20 cellular contexts compared by ENCODE assay signal in the genomic region with DNA sequence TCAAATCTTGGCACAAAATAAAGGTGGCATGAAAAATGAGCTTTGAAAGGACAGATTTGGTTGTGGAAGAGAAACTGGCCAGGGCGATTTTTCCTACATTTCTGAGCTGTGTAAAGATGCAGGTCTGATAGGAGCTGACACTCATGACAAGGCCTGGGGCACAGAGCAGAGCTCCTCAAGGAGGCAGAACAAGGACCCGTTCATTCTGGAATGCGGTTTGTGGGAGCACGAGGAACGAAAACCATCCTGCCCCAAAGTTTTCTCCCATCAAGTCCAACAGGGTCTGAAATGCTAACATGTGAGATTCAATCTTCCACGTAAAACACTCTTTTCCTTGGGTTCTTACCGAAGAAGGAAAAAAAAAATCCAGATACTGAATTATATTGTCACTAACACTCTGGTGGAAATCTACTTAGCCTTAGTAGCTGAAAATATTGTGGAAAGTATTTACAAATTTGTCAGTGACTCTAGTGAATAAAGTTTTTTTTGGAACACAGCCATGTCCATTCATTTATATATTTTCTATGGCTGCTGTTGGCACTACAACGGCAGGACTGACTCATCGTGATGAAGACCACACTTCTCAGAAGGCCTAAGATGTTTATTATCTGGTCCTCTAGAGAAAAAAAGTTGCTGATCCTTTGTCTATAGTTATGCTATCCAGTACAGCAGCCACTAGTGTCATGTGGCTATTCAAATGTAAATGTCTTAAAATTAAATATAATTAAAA.
DNase-seq lines count a peak whose midpoint lies in the region; ATAC-seq and TF ChIP-seq lines count a peak whose summit lies in the region.
"Had no signal": no experiment of that assay in that cellular context is flagged by ENCODE, and none has a peak within 500 bp of the region (broad histone marks: within the 10 kb centered on the region; RNA-seq: fewer than 3 reads in every experiment).

No MANE protein-coding gene starts in this region.

- peak; percentile 68 for DNase-seq in A172 (ENCODE audit: low spot score)
- peak; percentile 87 for DNase-seq in RPMI7951 (ENCODE audit: low read depth)
- no peak for DNase-seq in chondrocyte (ENCODE audit: low spot score)
- DNase-seq in kidney glomerular epithelial cell (lab: John Stamatoyannopoulos, UW), result peak; percentile 25
- DNase-seq in HuH-7 (ENCODE audit: low spot score), result no peak
- DNase-seq in activated CD4-positive, alpha-beta T cell treated with anti-CD3 and anti-CD28 coated beads, Interleukin-2, amount 10 ng/mL, durations not matched to agents 24 days and 14 days, result no peak
- no peak for DNase-seq in A673 (ENCODE audit: low spot score)
- DNase-seq: 8988T; activated effector memory CD4-positive, alpha-beta T cell treated with anti-CD3 and anti-CD28 coated beads, Interleukin-2, amount 50 U/mL, for 16 hours; aorta; DMS79; naive thymus-derived CD8-positive, alpha-beta T cell; NCI-H2171; NCI-H82; RPMI8226; stimulated activated naive CD8-positive, alpha-beta T cell treated with anti-CD3 and anti-CD28 coated beads, Interleukin-15, amount 100 ng/mL, for 72 hours had no signal

- no peaks in the 10 kb centered on the region for H3K9me3 ChIP-seq in A673 (ENCODE audit: low read depth, low read length, poor library complexity, severe bottlenecking)

- H3K27me3 ChIP-seq in A673 (replicated peaks; ENCODE audit: insufficient read depth, low read depth, low read length, poor library complexity), result no peaks in the 10 kb centered on the region

- intact Hi-C loops in activated CD4-positive, alpha-beta T cell treated with anti-CD3 and anti-CD28 coated beads, Interleukin-2, amount 10 ng/mL, durations not matched to agents 24 days and 14 days (cut with micrococcal nuclease), result no loop called here
- intact Hi-C loops in A673 (cut with micrococcal nuclease; ENCODE audit: unreplicated experiment), result no loop called here

- CTCF ChIA-PET in A673 (lab: Charles Lee), result interaction anchor here (0.7 kb wide), 1 partner anchor 47 kb away, joined by 3 read pairs; no protein-coding TSS in a partner anchor

- H3K27ac Mint-ChIP-seq in chondrocyte (ENCODE audit: unreplicated experiment), result peak overlapping the region; percentile 34
- no peak overlapping the region for H3K27ac Mint-ChIP-seq in activated CD4-positive, alpha-beta T cell treated with anti-CD3 and anti-CD28 coated beads, Interleukin-2, amount 10 ng/mL, durations not matched to agents 24 days and 14 days
- H3K27ac Mint-ChIP-seq: CD14-positive monocyte; IgD-negative memory B cell; naive thymus-derived CD8-positive, alpha-beta T cell; WTC11 had no signal

- no peak for ATAC-seq in HG03469 (IDR thresholded peaks at IDR 0.05; ENCODE audit: unreplicated experiment)
- ATAC-seq: naive thymus-derived CD8-positive, alpha-beta T cell; stimulated activated naive CD8-positive, alpha-beta T cell treated with anti-CD3 and anti-CD28 coated beads, Interleukin-15, amount 100 ng/mL, for 72 hours; WTC11 had no signal

- no peak overlapping the region for H3K4me3 ChIP-seq in A673 (ENCODE audit: low read depth, low read length, poor library complexity, severe bottlenecking)

- POLR2A ChIA-PET in A673 (lab: Charles Lee; ENCODE audit: low non-redundant PET), result no interaction called here

- no TSS peak for BruUV-seq in A673 (replicated peaks; lab: Mats Ljungman, UMichigan)

- H3K4me1 ChIP-seq in A673 (ENCODE audit: insufficient read depth, low read length, poor library complexity, severe bottlenecking), result no peaks in the 10 kb centered on the region

- H3K27me3 Mint-ChIP-seq in chondrocyte (ENCODE audit: low read depth), result no peaks in the 10 kb centered on the region
- no peaks in the 10 kb centered on the region for H3K27me3 Mint-ChIP-seq in activated CD4-positive, alpha-beta T cell treated with anti-CD3 and anti-CD28 coated beads, Interleukin-2, amount 10 ng/mL, durations not matched to agents 24 days and 14 days
- H3K27me3 Mint-ChIP-seq: stimulated activated naive CD8-positive, alpha-beta T cell treated with anti-CD3 and anti-CD28 coated beads, Interleukin-15, amount 100 ng/mL, for 72 hours had no signal

- no peak overlapping the region for H3K27ac ChIP-seq in A673 (ENCODE audit: low read depth, low read length, poor library complexity, severe bottlenecking)

- H3K4me1 Mint-ChIP-seq in chondrocyte (ENCODE audit: low read depth), result peaks cover 10% of the 10 kb centered on the region
- H3K4me1 Mint-ChIP-seq in activated CD4-positive, alpha-beta T cell treated with anti-CD3 and anti-CD28 coated beads, Interleukin-2, amount 10 ng/mL, durations not matched to agents 24 days and 14 days, result no peaks in the 10 kb centered on the region
- H3K4me1 Mint-ChIP-seq: CD14-positive monocyte; IgD-negative memory B cell; naive thymus-derived CD8-positive, alpha-beta T cell; stimulated activated naive CD8-positive, alpha-beta T cell treated with anti-CD3 and anti-CD28 coated beads, Interleukin-15, amount 100 ng/mL, for 72 hours had no signal

- no peaks in the 10 kb centered on the region for H3K36me3 ChIP-seq in A673 (ENCODE audit: insufficient read depth, low read length, poor library complexity, severe bottlenecking)

- no peaks in the 10 kb centered on the region for H3K9me3 Mint-ChIP-seq in chondrocyte (ENCODE audit: low read depth)
- no peaks in the 10 kb centered on the region for H3K9me3 Mint-ChIP-seq in activated CD4-positive, alpha-beta T cell treated with anti-CD3 and anti-CD28 coated beads, Interleukin-2, amount 10 ng/mL, durations not matched to agents 24 days and 14 days
- H3K9me3 Mint-ChIP-seq: IgD-negative memory B cell; naive thymus-derived CD8-positive, alpha-beta T cell; stimulated activated naive CD8-positive, alpha-beta T cell treated with anti-CD3 and anti-CD28 coated beads, Interleukin-15, amount 100 ng/mL, for 72 hours had no signal

- TF ChIP-seq CTCF in chondrocyte (IDR thresholded peaks at IDR 0.05) (no peak), A673 (conservative IDR thresholded peaks at IDR 0.05; ENCODE audit: low read depth, low read length) (no peak)

- no peak overlapping the region for H3K4me3 Mint-ChIP-seq in chondrocyte (ENCODE audit: unreplicated experiment)
- no peak overlapping the region for H3K4me3 Mint-ChIP-seq in activated CD4-positive, alpha-beta T cell treated with anti-CD3 and anti-CD28 coated beads, Interleukin-2, amount 10 ng/mL, durations not matched to agents 24 days and 14 days
- H3K4me3 Mint-ChIP-seq: CD14-positive monocyte; IgD-negative memory B cell; naive thymus-derived CD8-positive, alpha-beta T cell; stimulated activated naive CD8-positive, alpha-beta T cell treated with anti-CD3 and anti-CD28 coated beads, Interleukin-15, amount 100 ng/mL, for 72 hours; WTC11 had no signal

- no peaks in the 10 kb centered on the region for H3K36me3 Mint-ChIP-seq in chondrocyte (ENCODE audit: low read depth)
- no peaks in the 10 kb centered on the region for H3K36me3 Mint-ChIP-seq in activated CD4-positive, alpha-beta T cell treated with anti-CD3 and anti-CD28 coated beads, Interleukin-2, amount 10 ng/mL, durations not matched to agents 24 days and 14 days (ENCODE audit: low read depth)
- H3K36me3 Mint-ChIP-seq: CD14-positive monocyte; IgD-negative memory B cell; naive thymus-derived CD8-positive, alpha-beta T cell; WTC11 had no signal

Comparison
In these comparisons a context has a peak if more than half of its experiments do, and no peak if none do; other contexts are left out.
1. DNase-seq: peak in A172 (single experiment), RPMI7951 (single experiment) and kidney glomerular epithelial cell (single experiment); none in chondrocyte (single experiment), HuH-7 (single experiment), activated CD4-positive, alpha-beta T cell treated with anti-CD3 and anti-CD28 coated beads, Interleukin-2, amount 10 ng/mL, durations not matched to agents 24 days and 14 days (single experiment) and A673 (single experiment).